ENCODE assay signal across 21 cellular contexts in genomic region chr7:14115706-14116105, GRCh38.
"Had no signal": no experiment of that assay in that cellular context is flagged by ENCODE, and none has a peak within 500 bp of the region (broad histone marks: within the 10 kb centered on the region; RNA-seq: fewer than 3 reads in every experiment).

No MANE protein-coding gene starts in this region.

- ATAC-seq: activated CD8-positive, alpha-beta T cell treated with anti-CD3 and anti-CD28 coated beads, Interleukin-2, amount 10 ng/mL, durations not matched to agents 7 days and 5 days; PC-3; T-helper 17 cell; WTC11 had no signal

- DNase-seq: activated CD4-positive, alpha-beta T cell treated with anti-CD3 and anti-CD28 coated beads for 48 hours; activated CD4-positive, alpha-beta T cell treated with anti-CD3 and anti-CD28 coated beads, Interleukin-2, amount 50 U/mL, for 4 hours; activated CD4-positive, CD25-positive, alpha-beta regulatory T cell treated with anti-CD3 and anti-CD28 coated beads, Interleukin-2, amount 50 U/mL, for 72 hours; activated CD8-positive, alpha-beta memory T cell treated with anti-CD3 and anti-CD28 coated beads, Interleukin-2, amount 50 U/mL, for 48 hours; activated CD8-positive, alpha-beta T cell treated with anti-CD3 and anti-CD28 coated beads, Interleukin-2, amount 10 ng/mL, durations not matched to agents 7 days and 5 days; activated T-cell treated with anti-CD3 and anti-CD28 coated beads, Interleukin-2, amount 50 U/mL, for 1 hour; amygdala; brain microvascular endothelial cell; central memory CD4-positive, alpha-beta T cell; MM.1S; NCI-H1417; NCI-H2029; NCI-H2107; NCI-H2171 treated with DMSO at 0.1 percent for 48 hours; NCI-H345; NCI-H69; PC-3; SHP77 treated with DMSO at 0.1 percent for 48 hours; T-helper 17 cell; T-helper 9 cell had no signal
